In the genomic region with DNA sequence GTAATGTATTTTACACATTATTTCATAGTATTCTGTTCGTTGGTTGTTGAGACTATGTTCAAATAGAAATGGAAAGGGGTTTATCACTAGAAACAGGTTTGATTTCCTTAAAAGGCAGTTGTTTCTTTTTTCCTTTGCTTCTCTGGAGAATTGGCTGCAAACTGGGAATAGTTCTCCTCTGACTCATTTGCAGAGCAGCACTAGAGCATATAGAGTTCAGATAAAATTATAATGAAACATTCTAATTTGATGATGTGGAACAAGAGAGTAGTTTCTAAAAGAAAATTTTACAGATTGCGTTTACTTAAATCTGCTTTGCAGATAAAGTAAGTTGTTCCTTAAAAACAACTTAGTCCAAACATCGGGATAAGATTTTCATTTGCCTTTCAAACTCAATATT, we compare ENCODE assay signal across 1 cellular context.
TF ChIP-seq lines count a peak whose summit lies in the region.

No MANE protein-coding gene starts in this region.

TF ChIP-seq in HepG2, 621 proteins besides CTCF, POLR2A, EP300 and RAD21:
- TF ChIP-seq, protein P1, sequence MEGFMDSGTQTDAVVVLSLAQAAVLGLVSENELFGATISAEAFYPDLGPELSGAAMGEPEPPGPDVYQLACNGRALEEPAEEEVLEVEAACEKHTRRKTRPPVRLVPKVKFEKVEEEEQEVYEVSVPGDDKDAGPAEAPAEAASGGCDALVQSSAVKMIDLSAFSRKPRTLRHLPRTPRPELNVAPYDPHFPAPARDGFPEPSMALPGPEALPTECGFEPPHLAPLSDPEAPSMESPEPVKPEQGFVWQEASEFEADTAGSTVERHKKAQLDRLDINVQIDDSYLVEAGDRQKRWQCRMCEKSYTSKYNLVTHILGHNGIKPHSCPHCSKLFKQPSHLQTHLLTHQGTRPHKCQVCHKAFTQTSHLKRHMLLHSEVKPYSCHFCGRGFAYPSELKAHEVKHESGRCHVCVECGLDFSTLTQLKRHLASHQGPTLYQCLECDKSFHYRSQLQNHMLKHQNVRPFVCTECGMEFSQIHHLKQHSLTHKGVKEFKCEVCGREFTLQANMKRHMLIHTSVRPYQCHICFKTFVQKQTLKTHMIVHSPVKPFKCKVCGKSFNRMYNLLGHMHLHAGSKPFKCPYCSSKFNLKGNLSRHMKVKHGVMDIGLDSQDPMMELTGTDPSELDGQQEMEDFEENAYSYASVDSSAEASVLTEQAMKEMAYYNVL (CRISPR knock-in tag; IDR thresholded peaks at IDR 0.05; ENCODE audit: borderline replicate concordance): no peak
- TF ChIP-seq KDM5A (IDR thresholded peaks at IDR 0.05; ENCODE audit: borderline replicate concordance, low read length) (no peak), ZNF724P (CRISPR knock-in tag; IDR thresholded peaks at IDR 0.05; ENCODE audit: borderline replicate concordance) (no peak), ZSCAN9 (CRISPR knock-in tag; IDR thresholded peaks at IDR 0.05; ENCODE audit: borderline replicate concordance) (no peak)
- TF ChIP-seq, protein P2, sequence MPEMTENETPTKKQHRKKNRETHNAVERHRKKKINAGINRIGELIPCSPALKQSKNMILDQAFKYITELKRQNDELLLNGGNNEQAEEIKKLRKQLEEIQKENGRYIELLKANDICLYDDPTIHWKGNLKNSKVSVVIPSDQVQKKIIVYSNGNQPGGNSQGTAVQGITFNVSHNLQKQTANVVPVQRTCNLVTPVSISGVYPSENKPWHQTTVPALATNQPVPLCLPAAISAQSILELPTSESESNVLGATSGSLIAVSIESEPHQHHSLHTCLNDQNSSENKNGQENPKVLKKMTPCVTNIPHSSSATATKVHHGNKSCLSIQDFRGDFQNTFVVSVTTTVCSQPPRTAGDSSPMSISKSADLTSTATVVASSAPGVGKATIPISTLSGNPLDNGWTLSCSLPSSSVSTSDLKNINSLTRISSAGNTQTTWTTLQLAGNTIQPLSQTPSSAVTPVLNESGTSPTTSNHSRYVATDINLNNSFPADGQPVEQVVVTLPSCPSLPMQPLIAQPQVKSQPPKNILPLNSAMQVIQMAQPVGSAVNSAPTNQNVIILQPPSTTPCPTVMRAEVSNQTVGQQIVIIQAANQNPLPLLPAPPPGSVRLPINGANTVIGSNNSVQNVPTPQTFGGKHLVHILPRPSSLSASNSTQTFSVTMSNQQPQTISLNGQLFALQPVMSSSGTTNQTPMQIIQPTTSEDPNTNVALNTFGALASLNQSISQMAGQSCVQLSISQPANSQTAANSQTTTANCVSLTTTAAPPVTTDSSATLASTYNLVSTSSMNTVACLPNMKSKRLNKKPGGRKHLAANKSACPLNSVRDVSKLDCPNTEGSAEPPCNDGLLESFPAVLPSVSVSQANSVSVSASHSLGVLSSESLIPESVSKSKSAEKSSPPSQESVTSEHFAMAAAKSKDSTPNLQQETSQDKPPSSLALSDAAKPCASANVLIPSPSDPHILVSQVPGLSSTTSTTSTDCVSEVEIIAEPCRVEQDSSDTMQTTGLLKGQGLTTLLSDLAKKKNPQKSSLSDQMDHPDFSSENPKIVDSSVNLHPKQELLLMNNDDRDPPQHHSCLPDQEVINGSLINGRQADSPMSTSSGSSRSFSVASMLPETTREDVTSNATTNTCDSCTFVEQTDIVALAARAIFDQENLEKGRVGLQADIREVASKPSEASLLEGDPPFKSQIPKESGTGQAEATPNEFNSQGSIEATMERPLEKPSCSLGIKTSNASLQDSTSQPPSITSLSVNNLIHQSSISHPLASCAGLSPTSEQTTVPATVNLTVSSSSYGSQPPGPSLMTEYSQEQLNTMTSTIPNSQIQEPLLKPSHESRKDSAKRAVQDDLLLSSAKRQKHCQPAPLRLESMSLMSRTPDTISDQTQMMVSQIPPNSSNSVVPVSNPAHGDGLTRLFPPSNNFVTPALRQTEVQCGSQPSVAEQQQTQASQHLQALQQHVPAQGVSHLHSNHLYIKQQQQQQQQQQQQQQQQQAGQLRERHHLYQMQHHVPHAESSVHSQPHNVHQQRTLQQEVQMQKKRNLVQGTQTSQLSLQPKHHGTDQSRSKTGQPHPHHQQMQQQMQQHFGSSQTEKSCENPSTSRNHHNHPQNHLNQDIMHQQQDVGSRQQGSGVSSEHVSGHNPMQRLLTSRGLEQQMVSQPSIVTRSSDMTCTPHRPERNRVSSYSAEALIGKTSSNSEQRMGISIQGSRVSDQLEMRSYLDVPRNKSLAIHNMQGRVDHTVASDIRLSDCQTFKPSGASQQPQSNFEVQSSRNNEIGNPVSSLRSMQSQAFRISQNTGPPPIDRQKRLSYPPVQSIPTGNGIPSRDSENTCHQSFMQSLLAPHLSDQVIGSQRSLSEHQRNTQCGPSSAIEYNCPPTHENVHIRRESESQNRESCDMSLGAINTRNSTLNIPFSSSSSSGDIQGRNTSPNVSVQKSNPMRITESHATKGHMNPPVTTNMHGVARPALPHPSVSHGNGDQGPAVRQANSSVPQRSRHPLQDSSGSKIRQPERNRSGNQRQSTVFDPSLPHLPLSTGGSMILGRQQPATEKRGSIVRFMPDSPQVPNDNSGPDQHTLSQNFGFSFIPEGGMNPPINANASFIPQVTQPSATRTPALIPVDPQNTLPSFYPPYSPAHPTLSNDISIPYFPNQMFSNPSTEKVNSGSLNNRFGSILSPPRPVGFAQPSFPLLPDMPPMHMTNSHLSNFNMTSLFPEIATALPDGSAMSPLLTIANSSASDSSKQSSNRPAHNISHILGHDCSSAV (CRISPR knock-in tag; IDR thresholded peaks at IDR 0.05; ENCODE audit: borderline replicate concordance): no peak
TF ChIP-seq in HepG2: peak in this region for 0.
